Comparison of ENCODE assay signal across 28 cellular contexts in genomic region chr2:207750315-207750714, GRCh38. TPM values are rescaled to one million over a fixed set of nuclear protein-coding genes. Genes with fewer than 3 reads are reported as not detected.
DNase-seq lines count a peak whose midpoint lies in the region; ATAC-seq, FAIRE-seq and TF ChIP-seq lines count a peak whose summit lies in the region.
"Had no signal": no experiment of that assay in that cellular context is flagged by ENCODE, and none has a peak within 500 bp of the region (broad histone marks: within the 10 kb centered on the region; RNA-seq: fewer than 3 reads in every experiment).

No MANE protein-coding gene starts in this region.

- TF ChIP-seq CTCF in A549 (IDR thresholded peaks at IDR 0.05) (no peak), glutamatergic neuron (IDR thresholded peaks at IDR 0.05; ENCODE audit: partially characterized antibody, unreplicated experiment) (no peak), left lung (IDR thresholded peaks at IDR 0.05) (no peak), ascending aorta (IDR thresholded peaks at IDR 0.05) (no peak)
- TF ChIP-seq CTCF in CD8-positive, alpha-beta T cell (IDR thresholded peaks at IDR 0.05): no peak

- no peaks in the 10 kb centered on the region for H3K36me3 Mint-ChIP-seq in glutamatergic neuron (ENCODE audit: unreplicated experiment)
- peaks cover 43% of the 10 kb centered on the region for H3K36me3 Mint-ChIP-seq in CD8-positive, alpha-beta T cell
- no peaks in the 10 kb centered on the region for H3K36me3 Mint-ChIP-seq in natural killer cell treated with Interleukin-12 subunit alpha and Interleukin-12 subunit beta and Interleukin-15 and Interleukin-18, amount 100 ng/mL, for 72 hours
- H3K36me3 Mint-ChIP-seq: activated naive CD4-positive, alpha-beta T cell treated with anti-CD3 and anti-CD28 coated beads, Interleukin-2, amount 10 ng/mL, durations not matched to agents 7 days and 5 days had no signal

- CTCF ChIA-PET in A549 (lab: Yijun Ruan, JAX): interaction anchor here (0.6 to 11.4 kb wide), 7 partner anchors 17 to 323 kb away, joined by 3 to 202 read pairs (median 64); partner anchors contain the start of genes FZD5 and METTL21A
- CTCF ChIA-PET in CD8-positive, alpha-beta T cell (lab: Charles Lee): interaction anchor here (1.4 to 3.6 kb wide), 2 partner anchors 124 to 291 kb away, joined by 3 to 14 read pairs; no protein-coding TSS in a partner anchor

- H3K36me3 ChIP-seq in CD8-positive, alpha-beta T cell (ENCODE audit: insufficient read depth, low read length): no peaks in the 10 kb centered on the region
- H3K36me3 ChIP-seq in left lung (peaks cover 0 to 77% of the 10 kb centered on the region in 2 donors), ascending aorta (peaks cover 28 to 37% of the 10 kb centered on the region in 2 donors)
- H3K36me3 ChIP-seq: vagina had no signal

- H3K4me3 Mint-ChIP-seq in glutamatergic neuron (ENCODE audit: unreplicated experiment): peak overlapping the region; percentile 55
- H3K4me3 Mint-ChIP-seq in CD8-positive, alpha-beta T cell: no peak overlapping the region
- H3K4me3 Mint-ChIP-seq in natural killer cell treated with Interleukin-12 subunit alpha and Interleukin-12 subunit beta and Interleukin-15 and Interleukin-18, amount 100 ng/mL, for 72 hours: no peak overlapping the region
- H3K4me3 Mint-ChIP-seq: activated naive CD4-positive, alpha-beta T cell treated with anti-CD3 and anti-CD28 coated beads, Interleukin-2, amount 10 ng/mL, durations not matched to agents 7 days and 5 days; activated T-cell treated with anti-CD3 and anti-CD28 coated beads, Interleukin-2, amount 50 U/mL, for 4 hours had no signal

- no peak for TF ChIP-seq RAD21 in A549 (conservative IDR thresholded peaks at IDR 0.05 in 1 of 2, IDR thresholded peaks at IDR 0.05 in 1 of 2)

- H3K27me3 Mint-ChIP-seq in glutamatergic neuron (ENCODE audit: unreplicated experiment): no peaks in the 10 kb centered on the region
- no peaks in the 10 kb centered on the region for H3K27me3 Mint-ChIP-seq in CD8-positive, alpha-beta T cell (ENCODE audit: low read depth)
- no peaks in the 10 kb centered on the region for H3K27me3 Mint-ChIP-seq in natural killer cell treated with Interleukin-12 subunit alpha and Interleukin-12 subunit beta and Interleukin-15 and Interleukin-18, amount 100 ng/mL, for 72 hours
- H3K27me3 Mint-ChIP-seq: activated naive CD4-positive, alpha-beta T cell treated with anti-CD3 and anti-CD28 coated beads, Interleukin-2, amount 10 ng/mL, durations not matched to agents 7 days and 5 days had no signal

- no peak for TF ChIP-seq EP300 in A549 (IDR thresholded peaks at IDR 0.05)

- no peaks in the 10 kb centered on the region for H3K9me3 Mint-ChIP-seq in glutamatergic neuron (ENCODE audit: unreplicated experiment)
- no peaks in the 10 kb centered on the region for H3K9me3 Mint-ChIP-seq in CD8-positive, alpha-beta T cell
- no peaks in the 10 kb centered on the region for H3K9me3 Mint-ChIP-seq in natural killer cell treated with Interleukin-12 subunit alpha and Interleukin-12 subunit beta and Interleukin-15 and Interleukin-18, amount 100 ng/mL, for 72 hours
- H3K9me3 Mint-ChIP-seq: activated naive CD4-positive, alpha-beta T cell treated with anti-CD3 and anti-CD28 coated beads, Interleukin-2, amount 10 ng/mL, durations not matched to agents 7 days and 5 days; activated T-cell treated with anti-CD3 and anti-CD28 coated beads, Interleukin-2, amount 50 U/mL, for 4 hours had no signal

- POLR2A ChIA-PET in A549 (lab: Yijun Ruan, JAX): no interaction called here
- POLR2A ChIA-PET in CD8-positive, alpha-beta T cell (lab: Charles Lee): no interaction called here

- ATAC-seq in A549 (no peak), left lung (no peak)
- no peak for ATAC-seq in CD8-positive, alpha-beta T cell
- ATAC-seq in natural killer cell treated with Interleukin-12 subunit alpha and Interleukin-12 subunit beta and Interleukin-15 and Interleukin-18, amount 100 ng/mL, for 72 hours: no peak
- ATAC-seq: activated T-cell treated with anti-CD3 and anti-CD28 coated beads, Interleukin-2, amount 50 U/mL, for 4 hours; esophagus mucosa; Right ventricle myocardium inferior; sciatic nerve had no signal

- peaks cover 3% of the 10 kb centered on the region for H3K4me1 Mint-ChIP-seq in glutamatergic neuron (ENCODE audit: low read depth, unreplicated experiment)
- no peaks in the 10 kb centered on the region for H3K4me1 Mint-ChIP-seq in CD8-positive, alpha-beta T cell (ENCODE audit: low read depth)
- no peaks in the 10 kb centered on the region for H3K4me1 Mint-ChIP-seq in natural killer cell treated with Interleukin-12 subunit alpha and Interleukin-12 subunit beta and Interleukin-15 and Interleukin-18, amount 100 ng/mL, for 72 hours (ENCODE audit: low read depth in 2 of 2)
- H3K4me1 Mint-ChIP-seq: activated naive CD4-positive, alpha-beta T cell treated with anti-CD3 and anti-CD28 coated beads, Interleukin-2, amount 10 ng/mL, durations not matched to agents 7 days and 5 days had no signal

- 93% methylated on average over 5 of the region's 5 CpGs for WGBS in A549 (ENCODE audit: missing lambda C conversion rate)

- H3K4me2 ChIP-seq in A549: peak overlapping the region; percentile 37
- H3K4me2 ChIP-seq: BLaER1, KMS-11 had no signal

- no peak overlapping the region for H3K27ac Mint-ChIP-seq in glutamatergic neuron (ENCODE audit: unreplicated experiment)
- no peak overlapping the region for H3K27ac Mint-ChIP-seq in CD8-positive, alpha-beta T cell
- no peak overlapping the region for H3K27ac Mint-ChIP-seq in natural killer cell treated with Interleukin-12 subunit alpha and Interleukin-12 subunit beta and Interleukin-15 and Interleukin-18, amount 100 ng/mL, for 72 hours
- H3K27ac Mint-ChIP-seq: activated naive CD4-positive, alpha-beta T cell treated with anti-CD3 and anti-CD28 coated beads, Interleukin-2, amount 10 ng/mL, durations not matched to agents 7 days and 5 days had no signal

- H3K4me3 ChIP-seq in A549: no peak overlapping the region
- no peak overlapping the region for H3K4me3 ChIP-seq in CD8-positive, alpha-beta T cell (ENCODE audit: low read depth, low read length)
- H3K4me3 ChIP-seq in left lung: no peak overlapping the region
- H3K4me3 ChIP-seq in ascending aorta: no peak overlapping the region
- H3K4me3 ChIP-seq: BLaER1, lung, suprapubic skin, vagina had no signal

- intact Hi-C loops in CD8-positive, alpha-beta T cell (cut with DNase I, micrococcal nuclease): no loop called here
- intact Hi-C loops in left lung (cut with DNase I) (no loop called here), ascending aorta (cut with DNase I) (no loop called here)

- H3K9me3 ChIP-seq in A549 (no peaks in the 10 kb centered on the region), left lung (no peaks in the 10 kb centered on the region), ascending aorta (no peaks in the 10 kb centered on the region)
- H3K9me3 ChIP-seq in CD8-positive, alpha-beta T cell (ENCODE audit: low read length): no peaks in the 10 kb centered on the region
- H3K9me3 ChIP-seq: BLaER1, suprapubic skin, vagina had no signal

- DNase-seq in A549 (ENCODE audit: low read depth in 1 of 2, low spot score in 1 of 2) (no peak), NCI-H128 (lab: John Stamatoyannopoulos, UW; ENCODE audit: unreplicated experiment) (peak; percentile 55), NCI-H510A (lab: John Stamatoyannopoulos, UW) (peak; percentile 23), glutamatergic neuron (no peak), left lung (no peak), ascending aorta (ENCODE audit: low spot score in 2 of 2) (no peak)
- no peak for DNase-seq in CD8-positive, alpha-beta T cell
- no peak for DNase-seq in natural killer cell treated with Interleukin-12 subunit alpha and Interleukin-12 subunit beta and Interleukin-15 and Interleukin-18, amount 100 ng/mL, for 72 hours (ENCODE audit: low spot score)
- DNase-seq: activated CD4-positive, alpha-beta T cell treated with anti-CD3 and anti-CD28 coated beads for 1 hour; activated CD8-positive, alpha-beta memory T cell treated with anti-CD3 and anti-CD28 coated beads for 24 hours; activated naive CD4-positive, alpha-beta T cell treated with anti-CD3 and anti-CD28 coated beads, Interleukin-2, amount 10 ng/mL, durations not matched to agents 7 days and 5 days; activated T-cell treated with anti-CD3 and anti-CD28 coated beads, Interleukin-2, amount 50 U/mL, for 4 hours; anterior cingulate cortex; GF-D8; MV-4-11; NCI-H446 had no signal

- no peak for TF ChIP-seq POLR2A in A549 (IDR thresholded peaks at IDR 0.05; ENCODE audit: low read length)

- peaks cover 54% of the 10 kb centered on the region for H3K4me1 ChIP-seq in A549
- no peaks in the 10 kb centered on the region for H3K4me1 ChIP-seq in CD8-positive, alpha-beta T cell (ENCODE audit: insufficient read depth, low read length)
- no peaks in the 10 kb centered on the region for H3K4me1 ChIP-seq in left lung
- no peaks in the 10 kb centered on the region for H3K4me1 ChIP-seq in ascending aorta
- H3K4me1 ChIP-seq: suprapubic skin, vagina had no signal

- H3K27ac ChIP-seq in A549: peak overlapping the region in 1 of 2 experiments; percentile 57; a peak in 3 of 6 replicates
- H3K27ac ChIP-seq in CD8-positive, alpha-beta T cell (ENCODE audit: low read depth, low read length): no peak overlapping the region
- no peak overlapping the region for H3K27ac ChIP-seq in left lung
- no peak overlapping the region for H3K27ac ChIP-seq in ascending aorta
- H3K27ac ChIP-seq: BLaER1, KMS-11, suprapubic skin, vagina had no signal

- no peak for FAIRE-seq in A549 (lab: Jason Lieb, UNC)
- FAIRE-seq: A204.1, frontal cortex, GM19239, islet of Langerhans had no signal

- no peaks in the 10 kb centered on the region for H3K27me3 ChIP-seq in CD8-positive, alpha-beta T cell (ENCODE audit: insufficient read depth, low read length)
- no peaks in the 10 kb centered on the region for H3K27me3 ChIP-seq in left lung
- no peaks in the 10 kb centered on the region for H3K27me3 ChIP-seq in ascending aorta
- H3K27me3 ChIP-seq: BLaER1, suprapubic skin, vagina had no signal

RNA-seq across cellular contexts. Expression of gene FZD5, which starts 19.4 kb away (rescaled TPM):
- polyA plus RNA-seq in A549 (2011; rRNA removed) (6.7 and 7.5 TPM in 2 replicates), A549 (2017; fragmentation: RNase III; extraction: RNeasy Plus Mini Kit Qiagen cat#74134 plus additional on column Dnase treatment) (3.9 to 4.9 TPM (median 4.9 TPM) in 3 replicates)
- polyA plus RNA-seq in A549 (2012; cell fraction: cytosol; rRNA removed): 2.5 and 4.2 TPM in 2 replicates
- polyA plus RNA-seq in A549 (2012; cell fraction: nucleus; rRNA removed): 3.3 and 4.4 TPM in 2 replicates
- polyA minus RNA-seq in A549 (2011; rRNA and poly(A)+ RNA removed): 8.3 and 8.9 TPM in 2 replicates
- total RNA-seq in glutamatergic neuron (ENCODE audit: unreplicated experiment) (0.66 TPM), left lung (10 to 100 TPM; 31.9 to 33.8 TPM), ascending aorta (6.9 TPM)
- total RNA-seq in CD8-positive, alpha-beta T cell: under 1 TPM; 0.39 to 0.54 TPM
- under 1 TPM; 0.45 to 0.88 TPM for total RNA-seq in natural killer cell treated with Interleukin-12 subunit alpha and Interleukin-12 subunit beta and Interleukin-15 and Interleukin-18, amount 100 ng/mL, for 72 hours

RNA-seq across cellular contexts. Expression of gene CCNYL1, which starts 38.9 kb away (rescaled TPM):
- polyA plus RNA-seq in A549 (2011; rRNA removed): 31.6 and 38.7 TPM in 2 replicates
- 13.0 and 14.8 TPM in 2 replicates for polyA plus RNA-seq in A549 (2012; cell fraction: cytosol; rRNA removed)
- 9.4 and 12.8 TPM in 2 replicates for polyA plus RNA-seq in A549 (2012; cell fraction: nucleus; rRNA removed)
- 16.9 to 20.8 TPM (median 17.7 TPM) in 3 replicates for polyA plus RNA-seq in A549 (2017; fragmentation: RNase III; extraction: RNeasy Plus Mini Kit Qiagen cat#74134 plus additional on column Dnase treatment)
- 9.6 and 11.0 TPM in 2 replicates for polyA minus RNA-seq in A549 (2011; rRNA and poly(A)+ RNA removed)
- 18.0 TPM for total RNA-seq in glutamatergic neuron (ENCODE audit: unreplicated experiment)
- 10 to 100 TPM; 12.0 to 12.3 TPM for total RNA-seq in CD8-positive, alpha-beta T cell
- total RNA-seq in left lung: 10 to 100 TPM; 20.6 to 33.2 TPM
- 1 to 10 TPM; 5.7 to 6.9 TPM for total RNA-seq in natural killer cell treated with Interleukin-12 subunit alpha and Interleukin-12 subunit beta and Interleukin-15 and Interleukin-18, amount 100 ng/mL, for 72 hours
- total RNA-seq in ascending aorta: 12.3 TPM

Comparison
In these comparisons a context has a peak if more than half of its experiments do, and no peak if none do; other contexts are left out.
1. DNase-seq: peak in NCI-H128 (single experiment) and NCI-H510A (single experiment); none in A549 (0 of 2), glutamatergic neuron (single experiment), CD8-positive, alpha-beta T cell (0 of 7), left lung (0 of 2), natural killer cell treated with Interleukin-12 subunit alpha and Interleukin-12 subunit beta and Interleukin-15 and Interleukin-18, amount 100 ng/mL, for 72 hours (single experiment) and ascending aorta (0 of 2).